Comparison of ENCODE assay signal across 10 cellular contexts in genomic region chrX:1483843-1484637, GRCh38. TPM values are rescaled to one million over a fixed set of nuclear protein-coding genes. Genes with fewer than 3 reads are reported as not detected.
DNase-seq lines count a peak whose midpoint lies in the region; ATAC-seq, FAIRE-seq and TF ChIP-seq lines count a peak whose summit lies in the region.
"Had no signal": no experiment of that assay in that cellular context is flagged by ENCODE, and none has a peak within 500 bp of the region (broad histone marks: within the 10 kb centered on the region; RNA-seq: fewer than 3 reads in every experiment).

No MANE protein-coding gene starts in this region.

- TF ChIP-seq CTCF in GM10266 (IDR thresholded peaks at IDR 0.05; ENCODE audit: control insufficient read depth, insufficient read depth, low read depth, missing control alignments), result no peak
- TF ChIP-seq CTCF in bronchial epithelial cell (IDR thresholded peaks at IDR 0.05; ENCODE audit: insufficient read depth, low read length, severe bottlenecking), result no peak
- TF ChIP-seq CTCF in chondrocyte (IDR thresholded peaks at IDR 0.05), result no peak

- no peak overlapping the region for H3K4me3 ChIP-seq in bronchial epithelial cell (ENCODE audit: low read depth, low read length)
- H3K4me3 ChIP-seq: ascending aorta had no signal

- DNase-seq in GM10266 (ENCODE audit: extremely low spot score) (peak; percentile 74), bronchial epithelial cell (ENCODE audit: low read depth) (no peak), CD1c-positive myeloid dendritic cell (ENCODE audit: extremely low spot score) (no peak), retina (no peak), chondrocyte (ENCODE audit: low spot score) (no peak)
- no peak for DNase-seq in effector CD4-positive, alpha-beta T cell
- DNase-seq: OCI-M1 had no signal

- H3K9me3 Mint-ChIP-seq in chondrocyte (ENCODE audit: low read depth), result peaks cover 14% of the 10 kb centered on the region

- ATAC-seq in GM19468 (IDR thresholded peaks at IDR 0.05; ENCODE audit: extremely low read depth, unreplicated experiment) (peak; percentile 44), HG03196 (IDR thresholded peaks at IDR 0.05; ENCODE audit: unreplicated experiment) (peak; percentile 42)

- no peak overlapping the region for H3K4me3 Mint-ChIP-seq in chondrocyte (ENCODE audit: unreplicated experiment)

- H3K27me3 ChIP-seq in bronchial epithelial cell (ENCODE audit: control insufficient read depth, insufficient read depth, low read length), result no peaks in the 10 kb centered on the region
- H3K27me3 ChIP-seq: ascending aorta had no signal

- H3K27ac Mint-ChIP-seq in chondrocyte (ENCODE audit: unreplicated experiment), result no peak overlapping the region

- H3K4me1 Mint-ChIP-seq in chondrocyte (ENCODE audit: low read depth), result peaks cover 10% of the 10 kb centered on the region

- peaks cover 3% of the 10 kb centered on the region for H3K27me3 Mint-ChIP-seq in chondrocyte (ENCODE audit: low read depth)

- no peaks in the 10 kb centered on the region for H3K36me3 ChIP-seq in bronchial epithelial cell (ENCODE audit: control insufficient read depth, insufficient read depth, low read length)
- H3K36me3 ChIP-seq: ascending aorta had no signal

- H3K36me3 Mint-ChIP-seq in chondrocyte (ENCODE audit: low read depth), result peaks cover 12% of the 10 kb centered on the region

- FAIRE-seq in bronchial epithelial cell (lab: Jason Lieb, UNC), result peak; percentile 88

RNA-seq across cellular contexts. Expression of gene ASMTL, which starts 31.3 kb away (rescaled TPM):
- total RNA-seq in bronchial epithelial cell (4.7 and 7.7 TPM in 2 replicates), chondrocyte (19.6 to 29.0 TPM (median 20.2 TPM) in 3 replicates)

RNA-seq across cellular contexts. Expression of gene P2RY8, which starts 52.9 kb away (rescaled TPM):
- not detected in 2 replicates for total RNA-seq in bronchial epithelial cell
- total RNA-seq in chondrocyte, result not detected in 3 replicates
